ENCODE assay signal across 11 cellular contexts in genomic region chr7:121053219-121053618, GRCh38.
"Had no signal": no experiment of that assay in that cellular context is flagged by ENCODE, and none has a peak within 500 bp of the region (broad histone marks: within the 10 kb centered on the region; RNA-seq: fewer than 3 reads in every experiment).

No MANE protein-coding gene starts in this region.

- H3K4me2 ChIP-seq: GM23338 had no signal

- H3K27ac Mint-ChIP-seq: GM23338, H9, HFFc6 had no signal

- H3K9me3 Mint-ChIP-seq: GM23338, H9, HFFc6 had no signal

- H3K36me3 ChIP-seq: HAP-1 had no signal

- H3K9ac ChIP-seq: GM23248 had no signal

- H3K27ac ChIP-seq: GM23248 had no signal

- DNase-seq: GM23248, GOT3, H7, H9, HCEC 1CT, HFFc6 had no signal

- H2AFZ ChIP-seq: GM23248, GM23338 had no signal

- H3K4me3 Mint-ChIP-seq: GM23338, H9, HFFc6 had no signal

- H3K9me3 ChIP-seq: HAP-1 had no signal

- FAIRE-seq: H1, H54 had no signal

- ATAC-seq: GM23338, HCT116 had no signal

- H3K4me1 ChIP-seq: HAP-1 had no signal

- H3K4me3 ChIP-seq: GM23248, GM23338, HAP-1 had no signal
